In genomic region chr16:8194795-8195194, GRCh38 we compare ENCODE assay signal across 13 cellular contexts.
DNase-seq lines count a peak whose midpoint lies in the region; ATAC-seq, FAIRE-seq and TF ChIP-seq lines count a peak whose summit lies in the region.
"Had no signal": no experiment of that assay in that cellular context is flagged by ENCODE, and none has a peak within 500 bp of the region (broad histone marks: within the 10 kb centered on the region; RNA-seq: fewer than 3 reads in every experiment).

No MANE protein-coding gene starts in this region.

- H3K36me3 Mint-ChIP-seq in H9 (ENCODE audit: insufficient read depth in 1 of 3, low read depth in 3 of 3): peaks cover 0 to 1% (median 0%) of the 10 kb centered on the region in 3 experiments; a peak in 1 of 7 replicates
- H3K36me3 Mint-ChIP-seq: brain had no signal

- ATAC-seq in upper lobe of left lung (ENCODE audit: low FRiP score in 2 of 2) (no peak), GM19351 (IDR thresholded peaks at IDR 0.05; ENCODE audit: unreplicated experiment) (no peak), HG02763 (IDR thresholded peaks at IDR 0.05; ENCODE audit: unreplicated experiment) (no peak), left lobe of liver (no peak)
- ATAC-seq: stimulated activated naive CD8-positive, alpha-beta T cell treated with anti-CD3 and anti-CD28 coated beads, Interleukin-15, Interleukin-2, amounts not matched to agents 100 U/mL and 50 U/mL, for 24 hours had no signal

- H2BK12ac ChIP-seq in H9 (ENCODE audit: insufficient read length, low read depth, low read length): no peak overlapping the region

- no CpG with 5 or more reads among the region's 2 CpGs for WGBS in H9 (ENCODE audit: extremely low coverage, insufficient read length, low lambda C conversion rate)
- WGBS in upper lobe of left lung, 2 donors: 46 to 50% methylated on average over 2 of the region's 2 CpGs

- H3K9me3 Mint-ChIP-seq in H9: no peaks in the 10 kb centered on the region

- H4K20me1 ChIP-seq in H9 (ENCODE audit: control insufficient read depth, insufficient read depth, insufficient read length) (no peaks in the 10 kb centered on the region), OCI-LY7 (ENCODE audit: insufficient read depth, low read length) (no peaks in the 10 kb centered on the region)

- TF ChIP-seq CTCF in D721Med (IDR thresholded peaks at IDR 0.05; ENCODE audit: insufficient read depth, missing control alignments): peak; percentile 30
- peak; percentile 85 for TF ChIP-seq CTCF in H9 (conservative IDR thresholded peaks at IDR 0.05)
- peak; percentile 71 for TF ChIP-seq CTCF in OCI-LY7 (conservative IDR thresholded peaks at IDR 0.05; ENCODE audit: low read length)
- TF ChIP-seq CTCF in kidney epithelial cell (IDR thresholded peaks at IDR 0.05; ENCODE audit: insufficient read depth, low read length, poor library complexity, severe bottlenecking): peak; percentile 8
- no peak for TF ChIP-seq CTCF in upper lobe of left lung (IDR thresholded peaks at IDR 0.05)

- FAIRE-seq in D721Med (lab: Jason Lieb, UNC): no peak
- FAIRE-seq: endometrium had no signal

- H2AFZ ChIP-seq in H9 (ENCODE audit: low read length) (no peak overlapping the region), OCI-LY7 (ENCODE audit: low read length) (no peak overlapping the region)

- POLR2A ChIA-PET in OCI-LY7 (lab: Charles Lee): no interaction called here

- H3K4ac ChIP-seq in H9 (ENCODE audit: low read depth, low read length): no peak overlapping the region

- H3K27me3 ChIP-seq in H9 (ENCODE audit: insufficient read depth, low read length): no peaks in the 10 kb centered on the region
- H3K27me3 ChIP-seq in kidney epithelial cell (ENCODE audit: control insufficient read depth, insufficient read depth, low read length): no peaks in the 10 kb centered on the region
- no peaks in the 10 kb centered on the region for H3K27me3 ChIP-seq in upper lobe of left lung

- no peak for TF ChIP-seq EP300 in upper lobe of left lung (IDR thresholded peaks at IDR 0.05)

- H4K5ac ChIP-seq in H9 (ENCODE audit: insufficient read length, low read depth, low read length): no peak overlapping the region

- no TSS peak for BruUV-seq in OCI-LY7 (replicated peaks; lab: Mats Ljungman, UMichigan)

- H3K9me3 ChIP-seq in H9 (ENCODE audit: control insufficient read depth, low read depth, low read length) (no peaks in the 10 kb centered on the region), OCI-LY7 (ENCODE audit: low read length) (no peaks in the 10 kb centered on the region), upper lobe of left lung (no peaks in the 10 kb centered on the region)

- H3K9me2 ChIP-seq in OCI-LY7 (ENCODE audit: insufficient read depth, low read length): no peaks in the 10 kb centered on the region

- DNase-seq in D721Med (ENCODE audit: insufficient read length, low spot score): peak; percentile 20
- peak; percentile 64 for DNase-seq in H9
- DNase-seq in OCI-LY7 (ENCODE audit: low spot score): no peak
- DNase-seq in kidney epithelial cell (ENCODE audit: low read depth): no peak
- no peak for DNase-seq in upper lobe of left lung
- DNase-seq in left lobe of liver (ENCODE audit: low spot score): no peak
- DNase-seq: Calu3; NCI-H2029 treated with DMSO at 0.1 percent for 48 hours; stimulated activated naive CD8-positive, alpha-beta T cell treated with anti-CD3 and anti-CD28 coated beads, Interleukin-15, Interleukin-2, amounts not matched to agents 100 U/mL and 50 U/mL, for 24 hours had no signal

- H3K18ac ChIP-seq in H9 (ENCODE audit: insufficient read length, low read depth, low read length): no peak overlapping the region

- no peak overlapping the region for H3K4me3 Mint-ChIP-seq in H9
- H3K4me3 Mint-ChIP-seq: brain had no signal

- no peaks in the 10 kb centered on the region for H3K36me3 ChIP-seq in OCI-LY7 (ENCODE audit: insufficient read depth, low read length)
- H3K36me3 ChIP-seq in kidney epithelial cell (ENCODE audit: control insufficient read depth, insufficient read depth, low read length): no peaks in the 10 kb centered on the region
- no peaks in the 10 kb centered on the region for H3K36me3 ChIP-seq in upper lobe of left lung

- H2AK5ac ChIP-seq in H9 (ENCODE audit: insufficient read length, low read length): no peak overlapping the region

- no peak overlapping the region for H2BK5ac ChIP-seq in H9 (ENCODE audit: insufficient read length, low read length)

- no peak overlapping the region for H3K27ac ChIP-seq in H9 (ENCODE audit: insufficient read length, low read depth, low read length)
- no peak overlapping the region for H3K27ac ChIP-seq in OCI-LY7 (ENCODE audit: low read depth, low read length, poor library complexity, severe bottlenecking)
- H3K27ac ChIP-seq in upper lobe of left lung: no peak overlapping the region

- no peaks in the 10 kb centered on the region for H3K79me1 ChIP-seq in H9 (ENCODE audit: insufficient read depth, low read depth, low read length, poor library complexity, severe bottlenecking)

- H3K4me2 ChIP-seq in H9 (ENCODE audit: insufficient read depth, insufficient read length, low read length) (no peak overlapping the region), OCI-LY7 (ENCODE audit: low read length) (no peak overlapping the region)

- no peak overlapping the region for H3K56ac ChIP-seq in H9 (ENCODE audit: insufficient read length, low read depth, low read length)

- H2BK120ac ChIP-seq in H9 (ENCODE audit: low read depth, low read length, poor library complexity, severe bottlenecking): no peak overlapping the region

- no peak overlapping the region for H3K14ac ChIP-seq in H9 (ENCODE audit: insufficient read depth, low read length)

- no peak overlapping the region for H3K23ac ChIP-seq in H9 (ENCODE audit: insufficient read length, low read depth, low read length)

- H3K23me2 ChIP-seq in H9 (ENCODE audit: insufficient read length, low read depth, low read length, poor library complexity, severe bottlenecking): no peaks in the 10 kb centered on the region

- H4K91ac ChIP-seq in H9 (ENCODE audit: insufficient read length, low read depth, low read length): no peak overlapping the region

- H3K79me2 ChIP-seq in H9 (ENCODE audit: insufficient read depth, low read length): no peaks in the 10 kb centered on the region
- H3K79me2 ChIP-seq in OCI-LY7 (ENCODE audit: insufficient read depth, low read depth, low read length): no peaks in the 10 kb centered on the region

- no peak overlapping the region for H4K8ac ChIP-seq in H9 (replicated peaks; ENCODE audit: insufficient read length, low read depth, low read length)

- peaks cover 12 to 15% of the 10 kb centered on the region in 2 experiments for H3K4me1 Mint-ChIP-seq in H9
- H3K4me1 Mint-ChIP-seq: brain had no signal

- intact Hi-C loops in OCI-LY7 (cut with micrococcal nuclease; ENCODE audit: unreplicated experiment): no loop called here

- no peak overlapping the region for H2BK15ac ChIP-seq in H9 (ENCODE audit: low read depth, low read length)

- H3K4me3 ChIP-seq in OCI-LY7 (ENCODE audit: low read depth, low read length, poor library complexity, severe bottlenecking) (no peak overlapping the region), kidney epithelial cell (ENCODE audit: low read depth, low read length) (no peak overlapping the region), upper lobe of left lung (no peak overlapping the region)

- H3K27me3 Mint-ChIP-seq in H9 (ENCODE audit: low read depth): no peaks in the 10 kb centered on the region; the same call in 1 of the 2 replicates

- H3T11ph ChIP-seq in H9 (ENCODE audit: low read length): no peak overlapping the region

- H3K9ac ChIP-seq in H9 (ENCODE audit: extremely low read depth, insufficient read length, low read length): no peak overlapping the region

- H3K4me1 ChIP-seq in H9 (ENCODE audit: insufficient read depth, low read length) (no peaks in the 10 kb centered on the region), OCI-LY7 (ENCODE audit: insufficient read depth, low read length, poor library complexity, severe bottlenecking) (no peaks in the 10 kb centered on the region), upper lobe of left lung (no peaks in the 10 kb centered on the region)

- no peak for TF ChIP-seq POLR2A in upper lobe of left lung (IDR thresholded peaks at IDR 0.05)

- CTCF ChIA-PET in OCI-LY7 (lab: Charles Lee; ENCODE audit: unreplicated experiment): no interaction called here

- H3K27ac Mint-ChIP-seq in H9: no peak overlapping the region

- H2BK20ac ChIP-seq in H9 (ENCODE audit: low read depth, low read length, poor library complexity, severe bottlenecking): no peak overlapping the region

Comparison
In these comparisons a context has a peak if more than half of its experiments do, and no peak if none do; other contexts are left out.
1. DNase-seq: peak in D721Med (single experiment) and H9 (single experiment); none in OCI-LY7 (single experiment), kidney epithelial cell (single experiment), upper lobe of left lung (0 of 2) and left lobe of liver (single experiment).
2. CTCF ChIP-seq: peak in D721Med (single experiment), H9 (single experiment), OCI-LY7 (single experiment) and kidney epithelial cell (single experiment); none in upper lobe of left lung (0 of 6).